9 cellular contexts compared by ENCODE assay signal in the genomic region with DNA sequence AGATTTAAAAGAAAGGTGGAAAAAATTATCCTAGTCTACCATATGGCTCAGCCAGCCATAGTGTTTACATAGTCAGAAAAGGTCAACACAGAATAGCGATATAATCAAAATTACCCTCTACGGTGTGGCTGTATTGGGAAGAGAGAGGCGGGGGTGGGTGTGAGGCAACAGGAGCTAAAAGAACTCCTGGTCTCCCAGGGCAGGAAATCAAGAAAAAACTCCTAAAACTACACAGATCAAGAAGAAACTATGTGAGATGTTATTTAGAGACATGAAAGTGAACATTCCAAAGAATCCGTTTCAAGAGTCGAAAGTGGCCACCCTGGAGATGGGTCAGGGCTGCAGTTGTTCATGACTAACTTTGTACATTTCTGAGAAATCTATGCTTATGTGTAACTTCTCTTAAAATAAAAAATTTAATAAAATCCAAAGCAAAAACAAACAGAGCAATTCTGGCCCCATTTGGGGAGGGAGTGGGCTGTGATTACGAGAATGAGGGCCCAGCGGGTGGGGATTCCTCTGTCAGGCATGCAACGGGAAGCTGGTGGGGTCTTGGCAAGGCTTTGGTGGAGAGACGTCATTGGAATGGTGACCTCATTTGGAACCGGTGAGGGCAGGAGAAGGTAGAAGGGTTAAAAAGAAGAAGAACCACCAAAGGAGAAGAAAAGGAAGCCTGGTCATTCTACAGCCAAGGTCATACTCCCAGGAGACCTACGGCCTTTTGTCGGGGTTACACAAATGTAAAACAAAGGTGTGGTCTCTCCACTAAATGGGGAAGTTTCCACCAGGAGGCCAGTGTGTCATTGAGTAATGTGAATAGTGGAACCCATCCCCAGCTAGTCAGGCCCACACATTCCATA.
DNase-seq lines count a peak whose midpoint lies in the region; ATAC-seq and TF ChIP-seq lines count a peak whose summit lies in the region.
"Had no signal": no experiment of that assay in that cellular context is flagged by ENCODE, and none has a peak within 500 bp of the region (broad histone marks: within the 10 kb centered on the region; RNA-seq: fewer than 3 reads in every experiment).

No MANE protein-coding gene starts in this region.

- H3K36me3 ChIP-seq in SJSA1: no peaks in the 10 kb centered on the region

- peak; percentile 9 for DNase-seq in DMS 273 (lab: John Stamatoyannopoulos, UW; ENCODE audit: unreplicated experiment)
- no peak for DNase-seq in DMS 273 treated with DMSO at 0.1 percent for 48 hours (lab: John Stamatoyannopoulos, UW)
- DNase-seq in SJSA1 (ENCODE audit: low read depth in 1 of 2, low spot score in 2 of 2): peak; percentile 94 to 98
- peak; percentile 90 for DNase-seq in fibroblast of mammary gland (ENCODE audit: low read depth)
- DNase-seq in smooth muscle cell of the brain vasculature (ENCODE audit: low read depth, low spot score): peak; percentile 93
- DNase-seq in NCI-H2196 (lab: John Stamatoyannopoulos, UW; ENCODE audit: unreplicated experiment): no peak
- DNase-seq in HUDEP-2 (lab: John Stamatoyannopoulos, UW; ENCODE audit: unreplicated experiment in 76 of 76): no peak

- no peak for ATAC-seq in GM21619 (IDR thresholded peaks at IDR 0.05; ENCODE audit: unreplicated experiment)

- no peaks in the 10 kb centered on the region for H3K27me3 ChIP-seq in SJSA1 (replicated peaks)

- H3K4me1 ChIP-seq in SJSA1 (replicated peaks): peaks cover 33% of the 10 kb centered on the region

- no peaks in the 10 kb centered on the region for H3K9me3 ChIP-seq in SJSA1 (replicated peaks)

- no peak overlapping the region for H3K4me3 ChIP-seq in SJSA1
- H3K4me3 ChIP-seq in fibroblast of mammary gland (ENCODE audit: control insufficient read depth, low read depth, low read length): no peak overlapping the region

- peak overlapping the region; percentile 95 for H3K27ac ChIP-seq in SJSA1
- H3K27ac ChIP-seq: 22Rv1 had no signal

- TF ChIP-seq CTCF in fibroblast of mammary gland (conservative IDR thresholded peaks at IDR 0.05; ENCODE audit: control insufficient read depth, insufficient read depth, low read depth, low read length): no peak

Comparison
In these comparisons a context has a peak if more than half of its experiments do, and no peak if none do; other contexts are left out.
1. DNase-seq: peak in DMS 273 (single experiment), SJSA1 (2 of 2), fibroblast of mammary gland (single experiment) and smooth muscle cell of the brain vasculature (single experiment); none in DMS 273 treated with DMSO at 0.1 percent for 48 hours (single experiment), NCI-H2196 (single experiment) and HUDEP-2 (0 of 76).